In the genomic region with DNA sequence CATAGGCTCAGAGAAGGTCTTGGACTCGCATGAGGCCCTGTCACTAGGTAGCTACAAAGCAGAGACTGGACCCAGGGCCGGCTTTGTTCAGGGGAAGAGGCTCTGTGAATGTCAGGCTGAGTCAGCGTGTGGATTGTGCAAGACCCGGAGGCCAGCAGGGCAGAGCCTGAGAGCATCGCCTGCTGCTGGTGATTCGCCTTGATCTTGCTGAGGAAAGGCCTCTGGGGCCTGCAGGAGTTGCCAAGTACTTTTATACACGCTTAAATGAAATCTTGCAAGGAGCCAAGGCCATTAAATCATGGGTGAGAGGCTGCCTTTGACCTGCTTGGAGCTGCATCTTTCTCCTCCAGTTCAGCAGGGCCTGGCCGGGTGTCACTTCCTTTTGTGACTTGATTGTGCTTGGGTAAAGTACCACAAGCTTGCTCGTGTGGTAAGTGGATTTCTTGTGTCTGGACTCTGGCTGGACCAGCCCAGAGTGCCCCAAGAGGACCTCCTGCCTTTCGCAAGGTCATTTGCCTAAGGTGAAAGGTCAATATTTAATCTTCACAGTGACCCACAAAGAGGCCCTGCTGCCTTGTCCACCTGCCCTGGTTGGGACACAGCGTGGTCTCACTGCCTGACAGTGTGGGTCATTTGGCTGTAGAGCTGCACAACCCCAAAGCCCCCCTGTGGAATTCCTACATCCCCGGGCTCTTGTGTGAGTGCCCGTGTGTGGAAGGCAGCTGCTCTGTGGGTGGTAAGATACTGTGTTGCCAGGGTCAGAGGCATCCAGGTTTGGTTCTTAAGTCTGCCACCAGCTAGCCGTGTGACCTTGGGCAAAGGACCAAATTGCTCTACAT, we compare ENCODE assay signal across 1 cellular context.
TF ChIP-seq lines count a peak whose summit lies in the region.

No MANE protein-coding gene starts in this region.

TF ChIP-seq in IMR-90, 13 proteins besides CTCF, POLR2A, EP300 and RAD21:
- TF ChIP-seq RCOR1 (IDR thresholded peaks at IDR 0.05; ENCODE audit: insufficient replicate concordance, low read length): peak; percentile 31
- TF ChIP-seq MAFK (IDR thresholded peaks at IDR 0.05; ENCODE audit: low read depth, low read length): peak; percentile 81
- peak; percentile 100 for TF ChIP-seq CEBPB (IDR thresholded peaks at IDR 0.05; ENCODE audit: low read depth, low read length)
- TF ChIP-seq MXI1 (IDR thresholded peaks at IDR 0.05; ENCODE audit: borderline replicate concordance, low read depth, low read length): peak; percentile 69; the same call in 1 of the 2 replicates
- TF ChIP-seq RFX5 (IDR thresholded peaks at IDR 0.05; ENCODE audit: low read depth, low read length): no peak
- TF ChIP-seq NFE2L2 (IDR thresholded peaks at IDR 0.05; ENCODE audit: low read depth, low read length): peak; percentile 76; the same call in 1 of the 2 replicates
- no peak for TF ChIP-seq CHD1 (IDR thresholded peaks at IDR 0.05; ENCODE audit: low read depth, low read length)
- TF ChIP-seq SMC3 (IDR thresholded peaks at IDR 0.05; ENCODE audit: low read depth, low read length): peak; percentile 21; the same call in 1 of the 2 replicates
- peak; percentile 88 for TF ChIP-seq FOS (IDR thresholded peaks at IDR 0.05; ENCODE audit: low read depth, low read length)
- TF ChIP-seq ELK1 (IDR thresholded peaks at IDR 0.05; ENCODE audit: borderline replicate concordance, low read depth, low read length): no peak
- TF ChIP-seq BHLHE40 (IDR thresholded peaks at IDR 0.05; ENCODE audit: low read depth, low read length): no peak
